8 cellular contexts compared by ENCODE assay signal in genomic region chr19:19514881-19515763, GRCh38.
A peak's percentile ranks its signal among the peaks of the same experiment; 100 is the strongest.
DNase-seq lines count a peak whose midpoint lies in the region; ATAC-seq and TF ChIP-seq lines count a peak whose summit lies in the region.

Gene TSSK6, minus strand, starts transcription at chr19:19515548. Its CDS starts 121 bp downstream, at chr19:19515427.

- TF ChIP-seq CTCF in C4-2B (conservative IDR thresholded peaks at IDR 0.05) (no peak), NB4 (IDR thresholded peaks at IDR 0.05; ENCODE audit: low read depth, low read length) (no peak), nephron (IDR thresholded peaks at IDR 0.05; ENCODE audit: unreplicated experiment in 3 of 3) (no peak)

- H3K27me3 Mint-ChIP-seq in effector memory CD8-positive, alpha-beta T cell, result no peaks in the 10 kb centered on the region
- no peaks in the 10 kb centered on the region for H3K27me3 Mint-ChIP-seq in nephron (ENCODE audit: low read depth)

- H3K4me3 Mint-ChIP-seq in effector memory CD8-positive, alpha-beta T cell, result peak within 1 kb of the TSS; percentile 93 to 94
- H3K4me3 Mint-ChIP-seq in nephron, result peak within 1 kb of the TSS; percentile 95 to 99 (median 99)

- H3K4me1 Mint-ChIP-seq in effector memory CD8-positive, alpha-beta T cell (ENCODE audit: low read depth in 2 of 2), result peaks cover 15 to 18% of the 10 kb centered on the region in 2 donors
- H3K4me1 Mint-ChIP-seq in nephron, result peaks cover 6% of the 10 kb centered on the region

- H3K9me3 Mint-ChIP-seq in effector memory CD8-positive, alpha-beta T cell, result no peaks in the 10 kb centered on the region
- no peaks in the 10 kb centered on the region for H3K9me3 Mint-ChIP-seq in nephron

- no peak for ATAC-seq in effector memory CD8-positive, alpha-beta T cell (replicated peaks)

- peak within 1 kb of the TSS; percentile 83 for H3K4me3 ChIP-seq in NB4 (ENCODE audit: low read depth, low read length)

- DNase-seq in NB4 (ENCODE audit: low read depth) (no peak), GM03348 (ENCODE audit: low spot score) (no peak), SW 1271 (lab: John Stamatoyannopoulos, UW) (no peak), NCI-H2107 treated with DMSO at 0.1 percent for 48 hours (lab: John Stamatoyannopoulos, UW; ENCODE audit: unreplicated experiment) (no peak), superior temporal gyrus (ENCODE audit: extremely low spot score) (no peak)
- no peak for DNase-seq in effector memory CD8-positive, alpha-beta T cell

- H3K27ac Mint-ChIP-seq in effector memory CD8-positive, alpha-beta T cell, result peak within 1 kb of the TSS; percentile 94 to 97
- H3K27ac Mint-ChIP-seq in nephron, result peak within 1 kb of the TSS; percentile 89 to 97 (median 94)

- no peak for TF ChIP-seq POLR2A in NB4 (IDR thresholded peaks at IDR 0.05; ENCODE audit: extremely low read depth, insufficient read length)

- H3K27ac ChIP-seq in C4-2B, result peak within 1 kb of the TSS; percentile 85

- H3K36me3 Mint-ChIP-seq in effector memory CD8-positive, alpha-beta T cell (ENCODE audit: insufficient read depth), result peaks cover 41% of the 10 kb centered on the region
- peaks cover 16% of the 10 kb centered on the region for H3K36me3 Mint-ChIP-seq in nephron (ENCODE audit: low read depth)
